In the genomic region with DNA sequence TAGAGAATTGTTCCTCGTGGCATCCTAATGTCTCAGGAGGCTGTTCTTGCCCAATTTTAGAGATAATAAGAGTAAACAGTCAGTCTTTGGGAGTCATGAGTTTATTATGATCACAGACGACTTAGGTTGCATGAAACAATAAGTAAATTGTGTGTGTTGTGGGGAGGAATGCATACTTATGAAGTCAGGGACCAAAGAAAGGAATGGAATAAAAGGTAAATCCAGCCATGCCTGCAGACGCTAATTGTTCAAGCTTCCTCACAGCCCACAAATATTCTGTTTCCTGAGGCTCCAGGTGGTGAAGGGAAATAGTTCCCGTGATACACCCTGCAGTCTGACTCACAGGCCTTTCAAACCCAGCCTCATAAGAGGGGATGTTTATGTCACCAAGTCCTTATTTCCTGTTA, we compare ENCODE assay signal across 9 cellular contexts. TPM values are rescaled to one million over a fixed set of nuclear protein-coding genes. Genes with fewer than 3 reads are reported as not detected.
DNase-seq lines count a peak whose midpoint lies in the region; ATAC-seq and TF ChIP-seq lines count a peak whose summit lies in the region.
"Had no signal": no experiment of that assay in that cellular context is flagged by ENCODE, and none has a peak within 500 bp of the region (broad histone marks: within the 10 kb centered on the region; RNA-seq: fewer than 3 reads in every experiment).

No MANE protein-coding gene starts in this region.

- intact Hi-C loops in thyroid gland (cut with DNase I), result no loop called here

- no peak for TF ChIP-seq POLR2A in thyroid gland (IDR thresholded peaks at IDR 0.05)

- DNase-seq in DMS53 treated with DMSO at 0.1 percent for 48 hours (lab: John Stamatoyannopoulos, UW; ENCODE audit: unreplicated experiment) (peak; percentile 94), M059J (ENCODE audit: low read depth) (peak; percentile 90), astrocyte of the hippocampus (ENCODE audit: low read depth, low spot score) (peak; percentile 76), lung microvascular endothelial cell (ENCODE audit: low read depth in 2 of 2) (peak; percentile 16 to 86), thyroid gland (no peak), cortex of kidney (lab: John Stamatoyannopoulos, UW) (no peak), UCSD-AML1 (lab: John Stamatoyannopoulos, UW; ENCODE audit: unreplicated experiment) (no peak)

- TF ChIP-seq CTCF in thyroid gland (IDR thresholded peaks at IDR 0.05), result no peak

- H3K4me1 ChIP-seq in thyroid gland, result peaks cover 0 to 4% of the 10 kb centered on the region in 2 donors

- H3K36me3 ChIP-seq in thyroid gland, result no peaks in the 10 kb centered on the region

- 11 to 19% methylated on average over 4 of the region's 4 CpGs for WGBS in thyroid gland, 2 donors

- H3K9me3 ChIP-seq in thyroid gland, result no peaks in the 10 kb centered on the region

- no peak overlapping the region for H3K4me3 ChIP-seq in thyroid gland (replicated peaks in 1 of 3)

- H3K27ac ChIP-seq in thyroid gland, result no peak overlapping the region

- ATAC-seq in HG03571 (IDR thresholded peaks at IDR 0.05; ENCODE audit: unreplicated experiment), result no peak

- H3K27me3 ChIP-seq in thyroid gland, result no peaks in the 10 kb centered on the region

RNA-seq across cellular contexts. Expression of gene EPHX4, which starts 0.9 kb away (rescaled TPM):
- 5.8 and 8.4 TPM in 2 replicates for total RNA-seq in M059J (2014; rRNA removed; shearing (Covaris generic))
- total RNA-seq in lung microvascular endothelial cell (3.4 and 5.2 TPM in 2 replicates), thyroid gland (1 to 10 TPM in 3 of 4 donors, under 1 TPM in 1; 0.54 to 9.3 (median 2.6) TPM)

RNA-seq across cellular contexts. Expression of gene SETSIP, which starts 44.5 kb away (rescaled TPM):
- total RNA-seq in M059J (2014; rRNA removed; shearing (Covaris generic)), result not detected in 2 replicates
- under 0.01 and 0.20 TPM in 2 replicates for total RNA-seq in lung microvascular endothelial cell
- total RNA-seq in thyroid gland, result under 1 TPM in 1 of 4 donors, not detected in 3; 0.67 TPM
- total RNA-seq: glomerular endothelial cell had no signal

RNA-seq across cellular contexts. Expression of gene BTBD8, which starts 49.4 kb away (rescaled TPM):
- 4.6 and 6.9 TPM in 2 replicates for total RNA-seq in M059J (2014; rRNA removed; shearing (Covaris generic))
- total RNA-seq in lung microvascular endothelial cell, result 1.3 and 2.4 TPM in 2 replicates
- 10 to 100 TPM; 11.0 to 18.3 (median 15.9) TPM for total RNA-seq in thyroid gland

Comparison
In these comparisons a context has a peak if more than half of its experiments do, and no peak if none do; other contexts are left out.
1. DNase-seq: peak in DMS53 treated with DMSO at 0.1 percent for 48 hours (single experiment), M059J (single experiment), astrocyte of the hippocampus (single experiment) and lung microvascular endothelial cell (2 of 2); none in thyroid gland (0 of 2), cortex of kidney (single experiment) and UCSD-AML1 (single experiment).